In the genomic region with DNA sequence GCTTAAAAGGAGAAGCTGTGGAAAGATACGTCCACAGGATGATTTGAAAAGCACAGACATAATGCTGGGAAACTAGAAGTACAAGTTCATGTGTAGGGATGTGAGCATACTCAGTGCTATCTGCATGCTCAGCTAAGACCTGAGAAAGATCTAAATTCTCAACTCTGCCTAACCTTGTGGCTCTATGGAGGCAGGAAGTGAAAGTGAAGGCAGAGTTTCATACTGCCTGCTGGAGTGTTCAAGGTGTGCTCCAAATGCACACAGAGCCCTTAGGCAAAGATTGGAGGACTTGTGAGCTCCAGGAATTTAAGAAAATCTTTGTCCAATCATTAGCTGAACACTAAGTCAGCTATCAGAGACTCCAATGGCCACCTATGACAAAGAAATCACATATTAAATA, we compare ENCODE assay signal across 10 cellular contexts.
DNase-seq lines count a peak whose midpoint lies in the region; ATAC-seq and TF ChIP-seq lines count a peak whose summit lies in the region.
"Had no signal": no experiment of that assay in that cellular context is flagged by ENCODE, and none has a peak within 500 bp of the region (broad histone marks: within the 10 kb centered on the region; RNA-seq: fewer than 3 reads in every experiment).

No MANE protein-coding gene starts in this region.

- no peak for TF ChIP-seq CTCF in osteocyte (IDR thresholded peaks at IDR 0.05)
- TF ChIP-seq CTCF in tibial artery (IDR thresholded peaks at IDR 0.05) = no peak

- H3K27me3 Mint-ChIP-seq in IgD-negative memory B cell (no peaks in the 10 kb centered on the region), osteocyte (ENCODE audit: unreplicated experiment) (no peaks in the 10 kb centered on the region)

- H3K4me3 ChIP-seq in tibial artery = no peak overlapping the region
- H3K4me3 ChIP-seq: pancreas had no signal

- ATAC-seq in GM18868 (IDR thresholded peaks at IDR 0.05; ENCODE audit: unreplicated experiment) (peak; percentile 95), GM21737 (IDR thresholded peaks at IDR 0.05; ENCODE audit: unreplicated experiment) (peak; percentile 74), left colon (peak; percentile 35)

- H3K4me1 ChIP-seq in tibial artery = peaks cover 0 to 7% (median 0%) of the 10 kb centered on the region in 4 donors

- intact Hi-C loops in left colon (cut with DNase I, micrococcal nuclease) (no loop called here), tibial artery (cut with DNase I; ENCODE audit: low total_unique reads) (no loop called here)

- H3K9me3 Mint-ChIP-seq in IgD-negative memory B cell = peaks cover 4 to 14% (median 6%) of the 10 kb centered on the region in 3 donors
- peaks cover 14% of the 10 kb centered on the region for H3K9me3 Mint-ChIP-seq in osteocyte (ENCODE audit: unreplicated experiment)

- H3K27ac ChIP-seq in tibial artery = no peak overlapping the region
- H3K27ac ChIP-seq: pancreas had no signal

- peaks cover 0 to 12% (median 7%) of the 10 kb centered on the region in 3 donors for H3K9me3 ChIP-seq in tibial artery
- H3K9me3 ChIP-seq: pancreas had no signal

- H3K27me3 ChIP-seq in tibial artery = no peaks in the 10 kb centered on the region
- H3K27me3 ChIP-seq: pancreas had no signal

- H3K36me3 Mint-ChIP-seq in IgD-negative memory B cell (peaks cover 5% of the 10 kb centered on the region), osteocyte (ENCODE audit: unreplicated experiment) (no peaks in the 10 kb centered on the region)

- peaks cover 11 to 20% (median 17%) of the 10 kb centered on the region in 3 donors for H3K4me1 Mint-ChIP-seq in IgD-negative memory B cell
- H3K4me1 Mint-ChIP-seq in osteocyte (ENCODE audit: unreplicated experiment) = no peaks in the 10 kb centered on the region

- H3K4me3 Mint-ChIP-seq in IgD-negative memory B cell = peak overlapping the region in 2 of 4 donors; percentile 31 to 58
- no peak overlapping the region for H3K4me3 Mint-ChIP-seq in osteocyte (ENCODE audit: unreplicated experiment)

- DNase-seq in left colon (no peak), amniotic stem cell (lab: John Stamatoyannopoulos, UW) (no peak), osteocyte (ENCODE audit: extremely low spot score, unreplicated experiment) (no peak), NCI-H1694 treated with DMSO at 0.1 percent for 48 hours (lab: John Stamatoyannopoulos, UW) (no peak), tibial artery (no peak)
- DNase-seq: NCI-H524, pancreas had no signal

- no peaks in the 10 kb centered on the region for H3K36me3 ChIP-seq in tibial artery
- H3K36me3 ChIP-seq: pancreas had no signal

- H3K27ac Mint-ChIP-seq in IgD-negative memory B cell (peak overlapping the region in 2 of 3 donors; percentile 83 to 85), osteocyte (ENCODE audit: unreplicated experiment) (no peak overlapping the region)

Comparison
In these comparisons a context has a peak if more than half of its experiments do, and no peak if none do; other contexts are left out.
1. ATAC-seq: peak in every context shown above with its lines; median percentile 95 in GM18868; 74 in GM21737; 35 in left colon.